Comparison of ENCODE assay signal across 8 cellular contexts in the genomic region with DNA sequence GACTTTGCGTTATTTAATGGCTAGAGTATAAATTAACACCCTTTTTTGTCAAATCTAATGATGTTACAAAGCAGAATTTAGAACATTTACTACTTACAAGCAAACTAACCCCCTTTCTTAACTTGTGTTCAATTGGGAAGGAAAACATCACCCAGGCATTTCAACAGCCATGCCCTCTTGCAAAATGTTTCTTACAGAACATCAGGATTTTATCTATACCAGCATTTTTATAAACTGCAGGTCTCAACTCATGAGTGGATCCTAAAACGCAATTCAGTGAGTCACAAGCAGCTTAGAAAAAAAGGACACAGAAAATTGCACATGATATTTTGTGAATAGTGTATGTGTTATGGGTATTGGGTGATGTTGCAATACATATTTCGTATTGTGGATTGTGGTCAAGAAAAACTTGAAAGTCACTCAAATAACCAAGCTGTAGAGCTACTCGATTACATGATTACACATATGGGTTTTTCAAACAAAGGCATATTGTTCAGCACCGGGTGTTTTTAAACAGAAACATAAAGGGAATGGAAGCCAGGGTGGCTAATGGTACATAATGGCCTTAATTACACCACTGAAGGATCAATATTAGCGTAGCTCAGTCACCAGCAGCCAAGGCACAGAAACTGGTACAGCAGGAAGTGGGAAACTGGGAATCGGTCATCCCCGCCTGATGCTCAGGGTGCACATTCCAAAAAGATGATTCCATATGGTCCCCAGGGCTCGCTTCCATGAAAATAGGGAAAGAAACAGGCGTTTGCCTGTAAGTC. TPM values are rescaled to one million over a fixed set of nuclear protein-coding genes. Genes with fewer than 3 reads are reported as not detected.
DNase-seq lines count a peak whose midpoint lies in the region; ATAC-seq and TF ChIP-seq lines count a peak whose summit lies in the region.

No MANE protein-coding gene starts in this region.

- H3K4me1 ChIP-seq in Caco-2 (peaks cover 34% of the 10 kb centered on the region), KMS-11 (ENCODE audit: low read depth, poor library complexity, severe bottlenecking) (peaks cover 45% of the 10 kb centered on the region)

- peak overlapping the region; percentile 64 for H2AFZ ChIP-seq in KMS-11 (ENCODE audit: low read depth)

- CTCF ChIA-PET in Caco-2 (lab: Charles Lee): interaction anchor here (0.5 to 1.2 kb wide), 6 partner anchors 11 to 283 kb away, joined by 3 read pairs; no protein-coding TSS in a partner anchor

- H3K27ac Mint-ChIP-seq in Caco-2 (ENCODE audit: unreplicated experiment): peak overlapping the region; percentile 84

- no peaks in the 10 kb centered on the region for H4K20me1 ChIP-seq in KMS-11 (ENCODE audit: insufficient read depth)

- H3K4me2 ChIP-seq in KMS-11: peak overlapping the region; percentile 93

- TF ChIP-seq CTCF in Caco-2 (IDR thresholded peaks at IDR 0.05; ENCODE audit: insufficient read depth in 1 of 2, low read depth in 1 of 2, low read length in 1 of 2, severe bottlenecking in 1 of 2, unreplicated experiment in 1 of 2) (no peak), KMS-11 (conservative IDR thresholded peaks at IDR 0.05; ENCODE audit: low read depth, low read length) (no peak), WI38 (IDR thresholded peaks at IDR 0.05; ENCODE audit: low read depth, low read length) (no peak)

- DNase-seq in Caco-2: peak in 1 of 2 experiments; percentile 39
- peak; percentile 32 for DNase-seq in globus pallidus (ENCODE audit: low spot score)
- no peak for DNase-seq in sciatic nerve (ENCODE audit: low spot score)
- no peak for DNase-seq in NCI-H526 treated with DMSO at 0.1 percent for 48 hours (lab: John Stamatoyannopoulos, UW)

- TSS peak; percentile 35 for BruUV-seq in Caco-2 (replicated peaks; lab: Mats Ljungman, UMichigan)

- H3K79me2 ChIP-seq in KMS-11 (ENCODE audit: insufficient read depth, low read depth): peaks cover 5% of the 10 kb centered on the region; the same call in 1 of the 2 replicates

- H3K4me1 Mint-ChIP-seq in Caco-2 (ENCODE audit: low read depth, unreplicated experiment): peaks cover 20% of the 10 kb centered on the region

- POLR2A ChIA-PET in Caco-2 (lab: Charles Lee): interaction anchor here (0.8 kb wide), 1 partner anchor 208 kb away, joined by 4 read pairs; a partner anchor contains a TSS

- H3K4me3 ChIP-seq in Caco-2 (ENCODE audit: low read depth, low read length) (peak overlapping the region; percentile 96), KMS-11 (IDR thresholded peaks at IDR 0.05; ENCODE audit: insufficient read depth, low read depth, low read length) (no peak overlapping the region), WI38 (ENCODE audit: low read depth, low read length) (peak overlapping the region; percentile 83)

- peak overlapping the region; percentile 14; the same call in 1 of the 2 replicates for H3K27ac ChIP-seq in KMS-11

- no peaks in the 10 kb centered on the region for H3K27me3 Mint-ChIP-seq in Caco-2 (ENCODE audit: insufficient read depth, unreplicated experiment)

- no peaks in the 10 kb centered on the region for H3K9me3 ChIP-seq in Caco-2

- H3K9me3 Mint-ChIP-seq in Caco-2 (ENCODE audit: unreplicated experiment): no peaks in the 10 kb centered on the region

- peak overlapping the region; percentile 95 for H3K4me3 Mint-ChIP-seq in Caco-2 (ENCODE audit: unreplicated experiment)

- intact Hi-C loops in Caco-2 (cut with micrococcal nuclease; ENCODE audit: unreplicated experiment) (loop anchor here (2.0 kb wide), 1 partner anchor 19 kb away; no protein-coding TSS in a partner anchor), sciatic nerve (cut with DNase I) (no loop called here)

- H3K27me3 ChIP-seq in Caco-2 (replicated peaks; ENCODE audit: control insufficient read depth, insufficient read depth, low read length): no peaks in the 10 kb centered on the region
- no peaks in the 10 kb centered on the region for H3K27me3 ChIP-seq in KMS-11 (ENCODE audit: insufficient read depth, low read depth)

- H3K36me3 Mint-ChIP-seq in Caco-2 (ENCODE audit: insufficient read depth, unreplicated experiment): peaks cover 7% of the 10 kb centered on the region

- ATAC-seq in sciatic nerve (peak; percentile 38), HG02970 (IDR thresholded peaks at IDR 0.05; ENCODE audit: low FRiP score, unreplicated experiment) (no peak), HG02981 (IDR thresholded peaks at IDR 0.05; ENCODE audit: unreplicated experiment) (no peak)

- no peaks in the 10 kb centered on the region for H3K36me3 ChIP-seq in Caco-2 (ENCODE audit: control insufficient read depth, insufficient read depth, low read length)
- no peaks in the 10 kb centered on the region for H3K36me3 ChIP-seq in KMS-11 (ENCODE audit: insufficient read depth)

- peak overlapping the region; percentile 59; the same call in 1 of the 2 replicates for H3K9ac ChIP-seq in KMS-11

RNA-seq across cellular contexts. Expression of a gene that starts 1.4 kb away (rescaled TPM):
- total RNA-seq in Caco-2 (2022) (18.7 and 21.8 TPM in 2 replicates), sciatic nerve (46.5 TPM)

RNA-seq across cellular contexts. Expression of a gene that starts 56.3 kb away (rescaled TPM):
- total RNA-seq in Caco-2 (2022): 160 and 170 TPM in 2 replicates
- 320 TPM for total RNA-seq in sciatic nerve
